ENCODE assay signal across 1 cellular context in genomic region chr4:152682577-152682976, GRCh38.
TF ChIP-seq lines count a peak whose summit lies in the region.

No MANE protein-coding gene starts in this region.

TF ChIP-seq in K562, 482 proteins besides CTCF, POLR2A, EP300 and RAD21:
- TF ChIP-seq NFIC (IDR thresholded peaks at IDR 0.05) = peak; percentile 57
